Comparison of ENCODE assay signal across 8 cellular contexts in genomic region chr19:1276620-1277007, GRCh38. TPM values are rescaled to one million over a fixed set of nuclear protein-coding genes. Genes with fewer than 3 reads are reported as not detected.
DNase-seq lines count a peak whose midpoint lies in the region; ATAC-seq, FAIRE-seq and TF ChIP-seq lines count a peak whose summit lies in the region.

No MANE protein-coding gene starts in this region.

- H3K36me3 ChIP-seq in Karpas-422 (ENCODE audit: insufficient read depth, low read length) (peaks cover 40% of the 10 kb centered on the region), mammary epithelial cell (ENCODE audit: insufficient read depth, low read length) (peaks cover 20% of the 10 kb centered on the region)

- no peak for FAIRE-seq in HTR-8/SVneo (lab: Jason Lieb, UNC)

- CTCF ChIA-PET in mammary epithelial cell (lab: Charles Lee; ENCODE audit: low non-redundant PET) = no interaction called here

- H3K9me3 ChIP-seq in Karpas-422 (ENCODE audit: low read length) (no peaks in the 10 kb centered on the region), mammary epithelial cell (replicated peaks; ENCODE audit: insufficient read depth, low read length) (no peaks in the 10 kb centered on the region)

- no peaks in the 10 kb centered on the region for H3K9me2 ChIP-seq in Karpas-422 (replicated peaks; ENCODE audit: insufficient read depth, low read length)

- H4K20me1 ChIP-seq in Karpas-422 (ENCODE audit: insufficient read depth, low read depth, low read length) = peaks cover 16% of the 10 kb centered on the region; the same call in 1 of the 2 replicates
- no peaks in the 10 kb centered on the region for H4K20me1 ChIP-seq in mammary epithelial cell (ENCODE audit: insufficient read depth, low read length)

- H3K4me3 Mint-ChIP-seq in CD14-positive monocyte = peak overlapping the region; percentile 65 to 71
- peak overlapping the region; percentile 83 for H3K4me3 Mint-ChIP-seq in natural killer cell treated with Interleukin-12 subunit alpha and Interleukin-12 subunit beta and Interleukin-15 and Interleukin-18, amount 100 ng/mL, for 72 hours

- H3K27me3 ChIP-seq in Karpas-422 (ENCODE audit: low read length) = no peaks in the 10 kb centered on the region
- H3K27me3 ChIP-seq in mammary epithelial cell (ENCODE audit: insufficient read depth, low read length) = no peaks in the 10 kb centered on the region

- peak overlapping the region; percentile 92 for H3K9ac ChIP-seq in Karpas-422 (ENCODE audit: low read length)
- H3K9ac ChIP-seq in mammary epithelial cell (ENCODE audit: insufficient read depth, low read length) = no peak overlapping the region

- peak overlapping the region; percentile 54 to 85 (median 80) for H3K27ac Mint-ChIP-seq in CD14-positive monocyte
- H3K27ac Mint-ChIP-seq in natural killer cell treated with Interleukin-12 subunit alpha and Interleukin-12 subunit beta and Interleukin-15 and Interleukin-18, amount 100 ng/mL, for 72 hours = peak overlapping the region; percentile 79 to 86

- peak overlapping the region; percentile 34 for H3K27ac ChIP-seq in Karpas-422 (ENCODE audit: low read length)
- peak overlapping the region; percentile 68 for H3K27ac ChIP-seq in mammary epithelial cell (ENCODE audit: insufficient read depth, low read depth, low read length)

- no peak for DNase-seq in CD14-positive monocyte (ENCODE audit: low spot score)
- DNase-seq in Karpas-422 = no peak
- DNase-seq in mammary epithelial cell = no peak
- DNase-seq in natural killer cell treated with Interleukin-12 subunit alpha and Interleukin-12 subunit beta and Interleukin-15 and Interleukin-18, amount 100 ng/mL, for 72 hours (ENCODE audit: low spot score) = no peak
- no peak for DNase-seq in NCI-H2029 (lab: John Stamatoyannopoulos, UW)
- DNase-seq in HTR-8/SVneo (ENCODE audit: insufficient read length, low spot score) = no peak
- DNase-seq in SIG-M5 treated with dmso at 0.1 percent for 504 hours (lab: John Stamatoyannopoulos, UW; ENCODE audit: unreplicated experiment) = no peak
- DNase-seq in NOMO-1 treated with DMSO at 0.1 percent for 48 hours (lab: John Stamatoyannopoulos, UW; ENCODE audit: unreplicated experiment) = no peak

- no TSS peak for BruUV-seq in mammary epithelial cell (replicated peaks; lab: Mats Ljungman, UMichigan)

- no peak for ATAC-seq in natural killer cell treated with Interleukin-12 subunit alpha and Interleukin-12 subunit beta and Interleukin-15 and Interleukin-18, amount 100 ng/mL, for 72 hours

- in situ Hi-C loops in mammary epithelial cell (cut with MboI; ENCODE audit: low sequenced_read_pairs in 2 of 2) = no loop called here

- intact Hi-C loops in CD14-positive monocyte (cut with micrococcal nuclease) (loop anchor here (5.0 kb wide), 2 partner anchors 81 to 106 kb away; partner anchors contain the start of gene NDUFS7 (in 2 of the 2)), mammary epithelial cell (cut with micrococcal nuclease) (loop anchor here (5.0 kb wide), 3 partner anchors 36 to 131 kb away; partner anchors contain the start of gene DAZAP1)

- H2AFZ ChIP-seq in Karpas-422 (ENCODE audit: low read length) = no peak overlapping the region
- no peak overlapping the region for H2AFZ ChIP-seq in mammary epithelial cell (ENCODE audit: low read depth, low read length)

- peak overlapping the region; percentile 80 for H3K4me2 ChIP-seq in Karpas-422 (ENCODE audit: low read depth, low read length, poor library complexity, severe bottlenecking)
- peak overlapping the region; percentile 100 for H3K4me2 ChIP-seq in mammary epithelial cell (ENCODE audit: insufficient read depth, low read depth, low read length)

- dilution Hi-C loops in mammary epithelial cell (cut with HindIII; ENCODE audit: low sequenced_read_pairs) = no loop called here

- peaks cover 43% of the 10 kb centered on the region for H3K4me1 Mint-ChIP-seq in CD14-positive monocyte
- peaks cover 32 to 39% of the 10 kb centered on the region in 2 donors for H3K4me1 Mint-ChIP-seq in natural killer cell treated with Interleukin-12 subunit alpha and Interleukin-12 subunit beta and Interleukin-15 and Interleukin-18, amount 100 ng/mL, for 72 hours (ENCODE audit: low read depth in 2 of 2)

- H3K9me3 Mint-ChIP-seq in CD14-positive monocyte = peaks cover 0 to 2% (median 0%) of the 10 kb centered on the region in 7 donors
- no peaks in the 10 kb centered on the region for H3K9me3 Mint-ChIP-seq in natural killer cell treated with Interleukin-12 subunit alpha and Interleukin-12 subunit beta and Interleukin-15 and Interleukin-18, amount 100 ng/mL, for 72 hours

- 82% methylated on average over 10 of the region's 10 CpGs for WGBS in mammary epithelial cell (ENCODE audit: low coverage, missing lambda C conversion rate)

- no peaks in the 10 kb centered on the region for H3K27me3 Mint-ChIP-seq in CD14-positive monocyte (ENCODE audit: low read depth in 3 of 3)
- no peaks in the 10 kb centered on the region for H3K27me3 Mint-ChIP-seq in natural killer cell treated with Interleukin-12 subunit alpha and Interleukin-12 subunit beta and Interleukin-15 and Interleukin-18, amount 100 ng/mL, for 72 hours

- H3K4me1 ChIP-seq in Karpas-422 (ENCODE audit: low read length) (peaks cover 24% of the 10 kb centered on the region), mammary epithelial cell (ENCODE audit: insufficient read depth, low read length) (peaks cover 26% of the 10 kb centered on the region)

- H3K36me3 Mint-ChIP-seq in CD14-positive monocyte = peaks cover 41 to 65% of the 10 kb centered on the region in 2 donors
- peaks cover 9% of the 10 kb centered on the region for H3K36me3 Mint-ChIP-seq in natural killer cell treated with Interleukin-12 subunit alpha and Interleukin-12 subunit beta and Interleukin-15 and Interleukin-18, amount 100 ng/mL, for 72 hours

- TF ChIP-seq CTCF in CD14-positive monocyte (IDR thresholded peaks at IDR 0.05) (no peak), mammary epithelial cell (conservative IDR thresholded peaks at IDR 0.05 in 1 of 2, IDR thresholded peaks at IDR 0.05 in 1 of 2; ENCODE audit: extremely low read depth in 1 of 2, insufficient read depth in 1 of 2, low read depth in 1 of 2, low read length in 2 of 2) (no peak)

- H3K79me2 ChIP-seq in Karpas-422 (ENCODE audit: low read length) (peaks cover 15% of the 10 kb centered on the region), mammary epithelial cell (ENCODE audit: insufficient read depth, low read length) (peaks cover 48% of the 10 kb centered on the region)

- peak overlapping the region; percentile 84 for H3K4me3 ChIP-seq in Karpas-422 (ENCODE audit: low read length)
- peak overlapping the region; percentile 72 to 80 (median 75) for H3K4me3 ChIP-seq in mammary epithelial cell (replicated peaks in 1 of 3; ENCODE audit: insufficient read depth in 1 of 3, low read depth in 2 of 3, low read length in 3 of 3)

RNA-seq across cellular contexts. Expression of gene FAM174C, which starts 1.3 kb away (rescaled TPM):
- polyA plus RNA-seq in CD14-positive monocyte = 10 to 100 TPM; 40.0 to 56.2 TPM
- total RNA-seq in Karpas-422 (2014; rRNA removed; shearing (Covaris generic); ENCODE audit: low replicate concordance) = 32.7 and 68.1 TPM in 2 replicates
- total RNA-seq in mammary epithelial cell = 10 to 100 TPM; 22.8 to 60.1 TPM
- polyA plus RNA-seq in mammary epithelial cell = 53.3 TPM
- 13.1 TPM for polyA minus RNA-seq in mammary epithelial cell
- 10 to 100 TPM; 59.5 to 94.2 TPM for total RNA-seq in natural killer cell treated with Interleukin-12 subunit alpha and Interleukin-12 subunit beta and Interleukin-15 and Interleukin-18, amount 100 ng/mL, for 72 hours

RNA-seq across cellular contexts. Expression of gene CIRBP, which starts 7.5 kb away (rescaled TPM):
- polyA plus RNA-seq in CD14-positive monocyte = 10 to 100 TPM; 39.6 to 51.1 TPM
- total RNA-seq in Karpas-422 (2014; rRNA removed; shearing (Covaris generic); ENCODE audit: low replicate concordance) = 141 and 291 TPM in 2 replicates
- 100 to 1,000 TPM; 196 to 221 TPM for total RNA-seq in mammary epithelial cell
- polyA plus RNA-seq in mammary epithelial cell = 132 TPM
- polyA minus RNA-seq in mammary epithelial cell = 125 TPM
- 100 to 1,000 TPM; 226 to 251 TPM for total RNA-seq in natural killer cell treated with Interleukin-12 subunit alpha and Interleukin-12 subunit beta and Interleukin-15 and Interleukin-18, amount 100 ng/mL, for 72 hours

RNA-seq across cellular contexts. Expression of gene EFNA2, which starts 9.1 kb away (rescaled TPM):
- polyA plus RNA-seq in CD14-positive monocyte (not detected), mammary epithelial cell (not detected)
- total RNA-seq in Karpas-422 (2014; rRNA removed; shearing (Covaris generic); ENCODE audit: low replicate concordance) = not detected in 2 replicates
- total RNA-seq in mammary epithelial cell = under 1 TPM in 1 of 2 donors, not detected in 1; 0.33 TPM
- not detected for polyA minus RNA-seq in mammary epithelial cell
- total RNA-seq in natural killer cell treated with Interleukin-12 subunit alpha and Interleukin-12 subunit beta and Interleukin-15 and Interleukin-18, amount 100 ng/mL, for 72 hours = not detected

RNA-seq across cellular contexts. Expression of gene MIDN, which starts 28.2 kb away (rescaled TPM):
- 10 to 100 TPM in 1 of 2 donors, 1 to 10 TPM in 1; 5.6 to 11.0 TPM for polyA plus RNA-seq in CD14-positive monocyte
- 21.4 and 40.5 TPM in 2 replicates for total RNA-seq in Karpas-422 (2014; rRNA removed; shearing (Covaris generic); ENCODE audit: low replicate concordance)
- 10 to 100 TPM; 17.5 to 73.8 TPM for total RNA-seq in mammary epithelial cell
- polyA plus RNA-seq in mammary epithelial cell = 19.1 TPM
- polyA minus RNA-seq in mammary epithelial cell = 26.2 TPM
- 10 to 100 TPM; 85.9 to 88.3 TPM for total RNA-seq in natural killer cell treated with Interleukin-12 subunit alpha and Interleukin-12 subunit beta and Interleukin-15 and Interleukin-18, amount 100 ng/mL, for 72 hours

RNA-seq across cellular contexts. Expression of gene ATP5F1D, which starts 35.1 kb away (rescaled TPM):
- polyA plus RNA-seq in CD14-positive monocyte = 100 to 1,000 TPM; 143 to 160 TPM
- total RNA-seq in Karpas-422 (2014; rRNA removed; shearing (Covaris generic); ENCODE audit: low replicate concordance) = 64.3 and 110 TPM in 2 replicates
- 100 to 1,000 TPM in 1 of 2 donors, 10 to 100 TPM in 1; 12.3 to 198 TPM for total RNA-seq in mammary epithelial cell
- polyA plus RNA-seq in mammary epithelial cell = 137 TPM
- 24.2 TPM for polyA minus RNA-seq in mammary epithelial cell
- total RNA-seq in natural killer cell treated with Interleukin-12 subunit alpha and Interleukin-12 subunit beta and Interleukin-15 and Interleukin-18, amount 100 ng/mL, for 72 hours = 100 to 1,000 TPM; 163 to 215 TPM
